ENCODE assay signal across 16 cellular contexts in the genomic region with DNA sequence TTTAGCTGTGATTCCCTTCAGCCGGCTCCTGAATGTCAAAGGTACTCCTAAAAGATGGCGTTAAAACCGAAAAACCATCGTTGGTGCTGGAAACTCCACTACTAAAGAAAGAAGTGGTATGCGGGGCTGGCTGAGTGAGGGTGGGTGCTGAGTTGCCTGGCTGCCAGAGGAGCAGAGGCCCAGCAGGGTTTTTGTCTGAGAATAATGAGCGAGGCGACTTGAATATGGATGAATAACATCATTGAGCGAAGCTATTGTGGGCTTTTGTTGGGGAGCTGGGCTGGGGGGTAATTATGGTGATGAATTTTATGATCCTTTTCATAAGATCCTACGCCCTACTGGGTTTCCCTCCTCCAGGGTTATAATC. TPM values are rescaled to one million over a fixed set of nuclear protein-coding genes. Genes with fewer than 3 reads are reported as not detected.
DNase-seq lines count a peak whose midpoint lies in the region; ATAC-seq and TF ChIP-seq lines count a peak whose summit lies in the region.
"Had no signal": no experiment of that assay in that cellular context is flagged by ENCODE, and none has a peak within 500 bp of the region (broad histone marks: within the 10 kb centered on the region; RNA-seq: fewer than 3 reads in every experiment).

No MANE protein-coding gene starts in this region.

- TF ChIP-seq CTCF in brain (conservative IDR thresholded peaks at IDR 0.05) = no peak

- H3K4me1 Mint-ChIP-seq in brain = peaks cover 82% of the 10 kb centered on the region
- H3K4me1 Mint-ChIP-seq: activated naive CD8-positive, alpha-beta T cell treated with anti-CD3 and anti-CD28 coated beads, Interleukin-2, amount 10 ng/mL, durations not matched to agents 7 days and 5 days had no signal

- peak overlapping the region; percentile 86 to 97 (median 95) for H3K27ac Mint-ChIP-seq in brain
- H3K27ac Mint-ChIP-seq: activated naive CD8-positive, alpha-beta T cell treated with anti-CD3 and anti-CD28 coated beads, Interleukin-2, amount 10 ng/mL, durations not matched to agents 7 days and 5 days had no signal

- H3K27ac ChIP-seq in skeletal muscle tissue (ENCODE audit: low read depth, low read length) = peak overlapping the region; percentile 92
- H3K27ac ChIP-seq: KMS-11, neutrophil, tibial artery had no signal

- H3K4me3 ChIP-seq in skeletal muscle tissue (ENCODE audit: low read length in 3 of 3) = peak overlapping the region in 2 of 3 donors; percentile 38 to 71
- H3K4me3 ChIP-seq: tibial artery had no signal

- no peaks in the 10 kb centered on the region for H3K9me3 ChIP-seq in ES-I3 (ENCODE audit: control insufficient read depth, insufficient read depth, low read length)
- H3K9me3 ChIP-seq in skeletal muscle tissue (ENCODE audit: control insufficient read depth in 3 of 3, low read length in 3 of 3) = no peaks in the 10 kb centered on the region
- H3K9me3 ChIP-seq: neutrophil, tibial artery had no signal

- peaks cover 0 to 3% (median 0%) of the 10 kb centered on the region in 5 experiments for H3K9me3 Mint-ChIP-seq in brain
- H3K9me3 Mint-ChIP-seq: activated naive CD8-positive, alpha-beta T cell treated with anti-CD3 and anti-CD28 coated beads, Interleukin-2, amount 10 ng/mL, durations not matched to agents 7 days and 5 days had no signal

- peaks cover 6% of the 10 kb centered on the region for H3K36me3 Mint-ChIP-seq in brain
- H3K36me3 Mint-ChIP-seq: activated naive CD8-positive, alpha-beta T cell treated with anti-CD3 and anti-CD28 coated beads, Interleukin-2, amount 10 ng/mL, durations not matched to agents 7 days and 5 days had no signal

- H3K36me3 ChIP-seq in ES-I3 (ENCODE audit: insufficient read depth, low read length) (no peaks in the 10 kb centered on the region), skeletal muscle tissue (ENCODE audit: control insufficient read depth in 3 of 3, insufficient read depth in 3 of 3, low read length in 3 of 3) (no peaks in the 10 kb centered on the region)
- H3K36me3 ChIP-seq: neutrophil, tibial artery had no signal

- H3K27me3 Mint-ChIP-seq in brain = peaks cover 12% of the 10 kb centered on the region

- H3K9ac ChIP-seq in ES-I3 (ENCODE audit: low read depth, low read length) (peak overlapping the region; percentile 84), skeletal muscle tissue (ENCODE audit: low read depth in 1 of 3, low read length in 3 of 3) (peak overlapping the region in 1 of 3 donors; percentile 20)
- H3K9ac ChIP-seq: KMS-11 had no signal

- DNase-seq in iPS-NIHi11 (ENCODE audit: low spot score) (peak; percentile 46), KG1 (lab: John Stamatoyannopoulos, UW) (no peak), GM19240 (ENCODE audit: insufficient read length, low spot score) (no peak)
- DNase-seq: activated naive CD8-positive, alpha-beta T cell treated with anti-CD3 and anti-CD28 coated beads, Interleukin-2, amount 10 ng/mL, durations not matched to agents 7 days and 5 days; DMS 273 treated with DMSO at 0.1 percent for 48 hours; left cardiac atrium; NCI-H187 treated with DMSO at 0.1 percent for 48 hours had no signal

- H3K4me3 Mint-ChIP-seq in brain = peak overlapping the region; percentile 81 to 93 (median 91)
- H3K4me3 Mint-ChIP-seq: activated naive CD8-positive, alpha-beta T cell treated with anti-CD3 and anti-CD28 coated beads, Interleukin-2, amount 10 ng/mL, durations not matched to agents 7 days and 5 days had no signal

- no peak for ATAC-seq in GM21360 (IDR thresholded peaks at IDR 0.05; ENCODE audit: unreplicated experiment)
- no peak for ATAC-seq in GM18909 (IDR thresholded peaks at IDR 0.05; ENCODE audit: poor library complexity, unreplicated experiment)
- ATAC-seq: left cardiac atrium had no signal

- peaks cover 0 to 5% (median 4%) of the 10 kb centered on the region in 3 donors for H3K27me3 ChIP-seq in skeletal muscle tissue (ENCODE audit: control insufficient read depth in 3 of 3, insufficient read depth in 3 of 3, low read length in 3 of 3)

- H3K4me1 ChIP-seq in ES-I3 (ENCODE audit: insufficient read depth, low read length) (peaks cover 24% of the 10 kb centered on the region), skeletal muscle tissue (ENCODE audit: control insufficient read depth in 3 of 3, insufficient read depth in 3 of 3, low read length in 3 of 3) (peaks cover 12 to 24% (median 23%) of the 10 kb centered on the region in 3 donors)

RNA-seq across cellular contexts. Expression of a gene that starts 1.9 kb away (rescaled TPM):
- polyA plus RNA-seq in brain (ENCODE audit: insufficient read depth, low read depth, low replicate concordance) = 14.9 TPM
- total RNA-seq in skeletal muscle tissue = 13.6 TPM
- total RNA-seq: activated naive CD8-positive, alpha-beta T cell treated with anti-CD3 and anti-CD28 coated beads, Interleukin-2, amount 10 ng/mL, durations not matched to agents 7 days and 5 days; SK-MEL-5 had no signal
